In genomic region chr2:221571108-221571390, GRCh38 we compare ENCODE assay signal across 8 cellular contexts. TPM values are rescaled to one million over a fixed set of nuclear protein-coding genes. Genes with fewer than 3 reads are reported as not detected.
A peak's percentile ranks its signal among the peaks of the same experiment; 100 is the strongest.
DNase-seq lines count a peak whose midpoint lies in the region; ATAC-seq and TF ChIP-seq lines count a peak whose summit lies in the region.

No MANE protein-coding gene starts in this region.

- H3K9me3 ChIP-seq in BE2C, result no peaks in the 10 kb centered on the region

- peak overlapping the region; percentile 87 for H3K56ac ChIP-seq in mesendoderm (ENCODE audit: low read length)

- no peak overlapping the region for H2BK15ac ChIP-seq in mesendoderm (replicated peaks; ENCODE audit: low read depth)

- BruUV-seq in MCF 10A (replicated peaks; lab: Mats Ljungman, UMichigan), result no TSS peak

- H3K4me1 Mint-ChIP-seq in MCF 10A (ENCODE audit: insufficient read depth, unreplicated experiment), result peaks cover 10% of the 10 kb centered on the region

- H3K4me3 ChIP-seq in ACC112 (ENCODE audit: low read depth, low read length) (peak overlapping the region; percentile 87), mesendoderm (ENCODE audit: low read length) (peak overlapping the region; percentile 93), urinary bladder (ENCODE audit: low read depth, low read length) (peak overlapping the region; percentile 65), BE2C (ENCODE audit: low read depth, low read length) (no peak overlapping the region)

- H3K36me3 ChIP-seq in ACC112 (ENCODE audit: insufficient read depth, low read length), result no peaks in the 10 kb centered on the region
- H3K36me3 ChIP-seq in mesendoderm (ENCODE audit: control insufficient read depth, insufficient read depth, low read length), result no peaks in the 10 kb centered on the region
- H3K36me3 ChIP-seq in urinary bladder (ENCODE audit: insufficient read depth), result peaks cover 2% of the 10 kb centered on the region
- no peaks in the 10 kb centered on the region for H3K36me3 ChIP-seq in BE2C

- H2AK5ac ChIP-seq in mesendoderm (ENCODE audit: low read length), result no peak overlapping the region

- WGBS in mesendoderm (ENCODE audit: extremely low coverage, insufficient coverage, low lambda C conversion rate), result no CpG with 5 or more reads among the region's 18 CpGs
- 2% methylated on average over 18 of the region's 18 CpGs for WGBS in urinary bladder

- no peak overlapping the region for H2AFZ ChIP-seq in ACC112 (ENCODE audit: low read length, unreplicated experiment)

- peak overlapping the region; percentile 96 for H3K4me3 Mint-ChIP-seq in MCF 10A (ENCODE audit: unreplicated experiment)

- H2BK5ac ChIP-seq in mesendoderm (ENCODE audit: low read length), result no peak overlapping the region

- H3K4me1 ChIP-seq in ACC112 (ENCODE audit: control insufficient read depth, insufficient read depth, low read length, unreplicated experiment), result peaks cover 25% of the 10 kb centered on the region
- H3K4me1 ChIP-seq in mesendoderm (ENCODE audit: control insufficient read depth, low read depth, low read length), result peaks cover 6% of the 10 kb centered on the region
- no peaks in the 10 kb centered on the region for H3K4me1 ChIP-seq in urinary bladder (ENCODE audit: insufficient read depth)
- no peaks in the 10 kb centered on the region; the same call in 1 of the 2 replicates for H3K4me1 ChIP-seq in BE2C

- H3K18ac ChIP-seq in mesendoderm (ENCODE audit: low read length), result no peak overlapping the region

- H3K4me2 ChIP-seq in mesendoderm (ENCODE audit: low read length), result peak overlapping the region; percentile 97

- H3K27me3 ChIP-seq in ACC112 (ENCODE audit: insufficient read depth, low read length), result peaks cover 8% of the 10 kb centered on the region; the same call in 1 of the 2 replicates
- H3K27me3 ChIP-seq in mesendoderm (ENCODE audit: insufficient read depth, low read length, poor library complexity), result peaks cover 2% of the 10 kb centered on the region
- peaks cover 68% of the 10 kb centered on the region for H3K27me3 ChIP-seq in BE2C

- peaks cover 9% of the 10 kb centered on the region for H3K79me1 ChIP-seq in mesendoderm (ENCODE audit: low read length)

- no peaks in the 10 kb centered on the region for H3K36me3 Mint-ChIP-seq in MCF 10A (ENCODE audit: insufficient read depth, unreplicated experiment)

- no peaks in the 10 kb centered on the region for H3K27me3 Mint-ChIP-seq in MCF 10A (ENCODE audit: insufficient read depth, unreplicated experiment)

- CTCF ChIA-PET in MCF 10A (lab: Yijun Ruan, JAX), result interaction anchor here (0.6 to 0.9 kb wide), 4 partner anchors 57 to 1071 kb away, joined by 3 to 4 read pairs (median 4); no protein-coding TSS in a partner anchor

- no peak overlapping the region for H3K27ac Mint-ChIP-seq in MCF 10A (ENCODE audit: low read depth, unreplicated experiment)

- DNase-seq in M059J (ENCODE audit: low read depth) (peak; percentile 17), MCF 10A (ENCODE audit: unreplicated experiment) (no peak), mesendoderm (no peak), SKM-1 treated with dmso at 0.1 percent for 144 hours (lab: John Stamatoyannopoulos, UW; ENCODE audit: unreplicated experiment) (no peak), BE2C (no peak)

- H3K27ac ChIP-seq in ACC112 (ENCODE audit: low read depth, low read length), result no peak overlapping the region
- no peak overlapping the region for H3K27ac ChIP-seq in mesendoderm (ENCODE audit: low read depth, low read length)
- no peak overlapping the region for H3K27ac ChIP-seq in urinary bladder (ENCODE audit: low read depth)

- intact Hi-C loops in MCF 10A (cut with micrococcal nuclease), result loop anchor here (5.0 to 10.0 kb wide), 4 partner anchors 266 to 869 kb away; no protein-coding TSS in a partner anchor

- no peaks in the 10 kb centered on the region for H3K9me3 Mint-ChIP-seq in MCF 10A (ENCODE audit: unreplicated experiment)

- H3K9ac ChIP-seq in mesendoderm (ENCODE audit: low read length), result peak overlapping the region; percentile 96

- H4K8ac ChIP-seq in mesendoderm (ENCODE audit: low read depth, low read length), result no peak overlapping the region

- no peak overlapping the region for H4K5ac ChIP-seq in mesendoderm (ENCODE audit: low read length)

- no peak for ATAC-seq in HG03280 (IDR thresholded peaks at IDR 0.05; ENCODE audit: unreplicated experiment)

- no peak for TF ChIP-seq CTCF in MCF 10A (IDR thresholded peaks at IDR 0.05; ENCODE audit: unreplicated experiment)
- TF ChIP-seq CTCF in BE2C (IDR thresholded peaks at IDR 0.05; ENCODE audit: low read depth, low read length), result no peak

- H3K4ac ChIP-seq in mesendoderm (ENCODE audit: low read depth, low read length), result no peak overlapping the region

- peak overlapping the region; percentile 59 for H3K23ac ChIP-seq in mesendoderm (ENCODE audit: low read length)

- POLR2A ChIA-PET in MCF 10A (lab: Yijun Ruan, JAX), result interaction anchor here (0.7 to 1.0 kb wide), 2 partner anchors 1387 to 1623 kb away, joined by 3 to 4 read pairs; no protein-coding TSS in a partner anchor

- no peak overlapping the region for H2BK120ac ChIP-seq in mesendoderm (ENCODE audit: low read depth, low read length)

- H3K79me2 ChIP-seq in ACC112 (ENCODE audit: control insufficient read depth, insufficient read depth, low read length, unreplicated experiment), result no peaks in the 10 kb centered on the region
- peaks cover 21% of the 10 kb centered on the region for H3K79me2 ChIP-seq in mesendoderm (ENCODE audit: control insufficient read depth, insufficient read depth, low read length)

RNA-seq across cellular contexts. Expression of gene EPHA4, which starts 1.1 kb away (rescaled TPM):
- total RNA-seq in M059J (2014; rRNA removed; shearing (Covaris generic)), result 5.7 and 18.0 TPM in 2 replicates
- 1.9 and 2.0 TPM in 2 replicates for total RNA-seq in MCF 10A (2022)
- 14.3 TPM for polyA plus RNA-seq in mesendoderm (2013, experiment 1 of 2)
- 14.8 TPM for polyA plus RNA-seq in mesendoderm (2013, experiment 2 of 2)
- total RNA-seq in urinary bladder, result 41.3 TPM
- polyA plus RNA-seq in urinary bladder, result 6.5 TPM
- 0.57 TPM for polyA plus RNA-seq in BE2C (2012; ENCODE audit: insufficient read depth, insufficient read length, low read depth)
